1 cellular context compared by ENCODE assay signal in the genomic region with DNA sequence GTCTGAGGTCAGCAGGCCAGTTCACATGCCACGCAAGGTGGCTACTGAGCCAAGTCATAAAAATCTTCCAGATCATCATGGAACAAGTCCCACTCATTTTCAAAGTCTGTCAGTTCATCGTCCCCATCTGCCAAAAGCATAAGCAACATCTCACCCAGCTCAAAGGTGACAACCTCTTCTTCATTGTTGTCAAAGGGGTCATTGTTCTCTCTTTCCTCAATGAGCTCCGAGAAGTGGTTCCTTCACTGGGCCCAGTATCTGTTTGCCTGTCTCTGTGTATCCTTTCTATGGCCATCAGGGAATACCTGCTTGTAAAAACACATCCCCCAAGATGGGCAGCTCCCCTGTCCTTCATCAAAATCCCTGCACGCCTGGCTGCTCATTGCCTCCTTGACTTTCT.
TF ChIP-seq lines count a peak whose summit lies in the region.

No MANE protein-coding gene starts in this region.

TF ChIP-seq in HepG2, 621 proteins besides CTCF, POLR2A, EP300 and RAD21:
- TF ChIP-seq ZNF225 (CRISPR knock-in tag; IDR thresholded peaks at IDR 0.05): no peak
- TF ChIP-seq ZZZ3 (CRISPR knock-in tag; IDR thresholded peaks at IDR 0.05; ENCODE audit: borderline replicate concordance): no peak
- TF ChIP-seq, protein P1, sequence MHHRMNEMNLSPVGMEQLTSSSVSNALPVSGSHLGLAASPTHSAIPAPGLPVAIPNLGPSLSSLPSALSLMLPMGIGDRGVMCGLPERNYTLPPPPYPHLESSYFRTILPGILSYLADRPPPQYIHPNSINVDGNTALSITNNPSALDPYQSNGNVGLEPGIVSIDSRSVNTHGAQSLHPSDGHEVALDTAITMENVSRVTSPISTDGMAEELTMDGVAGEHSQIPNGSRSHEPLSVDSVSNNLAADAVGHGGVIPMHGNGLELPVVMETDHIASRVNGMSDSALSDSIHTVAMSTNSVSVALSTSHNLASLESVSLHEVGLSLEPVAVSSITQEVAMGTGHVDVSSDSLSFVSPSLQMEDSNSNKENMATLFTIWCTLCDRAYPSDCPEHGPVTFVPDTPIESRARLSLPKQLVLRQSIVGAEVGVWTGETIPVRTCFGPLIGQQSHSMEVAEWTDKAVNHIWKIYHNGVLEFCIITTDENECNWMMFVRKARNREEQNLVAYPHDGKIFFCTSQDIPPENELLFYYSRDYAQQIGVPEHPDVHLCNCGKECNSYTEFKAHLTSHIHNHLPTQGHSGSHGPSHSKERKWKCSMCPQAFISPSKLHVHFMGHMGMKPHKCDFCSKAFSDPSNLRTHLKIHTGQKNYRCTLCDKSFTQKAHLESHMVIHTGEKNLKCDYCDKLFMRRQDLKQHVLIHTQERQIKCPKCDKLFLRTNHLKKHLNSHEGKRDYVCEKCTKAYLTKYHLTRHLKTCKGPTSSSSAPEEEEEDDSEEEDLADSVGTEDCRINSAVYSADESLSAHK (CRISPR knock-in tag; IDR thresholded peaks at IDR 0.05; ENCODE audit: borderline replicate concordance): no peak
- TF ChIP-seq RBM22 (optimal IDR thresholded peaks at IDR 0.05; ENCODE audit: low read length): no peak
- TF ChIP-seq SOX13 (IDR thresholded peaks at IDR 0.05): no peak
- TF ChIP-seq SOX13 (CRISPR knock-in tag; conservative IDR thresholded peaks at IDR 0.05 in 1 of 2, IDR thresholded peaks at IDR 0.05 in 1 of 2): peak in 1 of 2 experiments; percentile 80; a peak in 2 of 4 replicates
- no peak for TF ChIP-seq EHMT2 (IDR thresholded peaks at IDR 0.05; ENCODE audit: borderline replicate concordance, low read depth, low read length)
- peak; percentile 71; the same call in 1 of the 2 replicates for TF ChIP-seq SOX5 (CRISPR knock-in tag; IDR thresholded peaks at IDR 0.05; ENCODE audit: borderline replicate concordance)
- TF ChIP-seq, protein P2, sequence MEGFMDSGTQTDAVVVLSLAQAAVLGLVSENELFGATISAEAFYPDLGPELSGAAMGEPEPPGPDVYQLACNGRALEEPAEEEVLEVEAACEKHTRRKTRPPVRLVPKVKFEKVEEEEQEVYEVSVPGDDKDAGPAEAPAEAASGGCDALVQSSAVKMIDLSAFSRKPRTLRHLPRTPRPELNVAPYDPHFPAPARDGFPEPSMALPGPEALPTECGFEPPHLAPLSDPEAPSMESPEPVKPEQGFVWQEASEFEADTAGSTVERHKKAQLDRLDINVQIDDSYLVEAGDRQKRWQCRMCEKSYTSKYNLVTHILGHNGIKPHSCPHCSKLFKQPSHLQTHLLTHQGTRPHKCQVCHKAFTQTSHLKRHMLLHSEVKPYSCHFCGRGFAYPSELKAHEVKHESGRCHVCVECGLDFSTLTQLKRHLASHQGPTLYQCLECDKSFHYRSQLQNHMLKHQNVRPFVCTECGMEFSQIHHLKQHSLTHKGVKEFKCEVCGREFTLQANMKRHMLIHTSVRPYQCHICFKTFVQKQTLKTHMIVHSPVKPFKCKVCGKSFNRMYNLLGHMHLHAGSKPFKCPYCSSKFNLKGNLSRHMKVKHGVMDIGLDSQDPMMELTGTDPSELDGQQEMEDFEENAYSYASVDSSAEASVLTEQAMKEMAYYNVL (CRISPR knock-in tag; IDR thresholded peaks at IDR 0.05; ENCODE audit: borderline replicate concordance): no peak
- TF ChIP-seq AGO1 (IDR thresholded peaks at IDR 0.05; ENCODE audit: low read depth, low read length, poor library complexity, severe bottlenecking): no peak
- no peak for TF ChIP-seq KLF12 (CRISPR knock-in tag; IDR thresholded peaks at IDR 0.05; ENCODE audit: borderline replicate concordance)
- no peak for TF ChIP-seq ZNF850 (CRISPR knock-in tag; conservative IDR thresholded peaks at IDR 0.05)
- TF ChIP-seq ZNF513 (CRISPR knock-in tag; conservative IDR thresholded peaks at IDR 0.05): no peak
- TF ChIP-seq ZGPAT (CRISPR knock-in tag; IDR thresholded peaks at IDR 0.05): no peak
- no peak for TF ChIP-seq ZSCAN9 (CRISPR knock-in tag; IDR thresholded peaks at IDR 0.05; ENCODE audit: borderline replicate concordance)
TF ChIP-seq in HepG2: peak in this region for 2.
